ENCODE assay signal across 7 cellular contexts in genomic region chr17:50056961-50057330, GRCh38. TPM values are rescaled to one million over a fixed set of nuclear protein-coding genes. Genes with fewer than 3 reads are reported as not detected.
DNase-seq lines count a peak whose midpoint lies in the region; ATAC-seq and TF ChIP-seq lines count a peak whose summit lies in the region.

No MANE protein-coding gene starts in this region.

- H3K4me1 ChIP-seq in HAP-1: no peaks in the 10 kb centered on the region
- H3K4me1 ChIP-seq in right atrium auricular region: peaks cover 0 to 85% of the 10 kb centered on the region in 2 donors
- H3K4me1 ChIP-seq in BE2C: no peaks in the 10 kb centered on the region

- H3K4me1 Mint-ChIP-seq in activated B cell treated with CpG ODN at 0.5 μM for 24 hours: peaks cover 22% of the 10 kb centered on the region

- peaks cover 20% of the 10 kb centered on the region for H3K27me3 Mint-ChIP-seq in activated B cell treated with CpG ODN at 0.5 μM for 24 hours

- intact Hi-C loops in activated B cell treated with CpG ODN at 0.5 μM for 24 hours (cut with micrococcal nuclease): loop anchor here (1.0 to 2.0 kb wide), 3 partner anchors 30 to 38 kb away; partner anchors contain the start of gene PDK2

- H3K36me3 ChIP-seq in HAP-1 (replicated peaks) (no peaks in the 10 kb centered on the region), right atrium auricular region (no peaks in the 10 kb centered on the region), BE2C (no peaks in the 10 kb centered on the region)

- in situ Hi-C loops in HAP-1 (cut with MboI; ENCODE audit: low sequenced_read_pairs): no loop called here

- CTCF ChIA-PET in activated B cell treated with CpG ODN at 0.5 μM for 24 hours (lab: Charles Lee): interaction anchor here (0.8 to 1.9 kb wide), 6 partner anchors 17 to 60 kb away, joined by 3 to 11 read pairs (median 4); no protein-coding TSS in a partner anchor

- no peaks in the 10 kb centered on the region for H3K9me3 Mint-ChIP-seq in activated B cell treated with CpG ODN at 0.5 μM for 24 hours

- TF ChIP-seq CTCF in activated B cell treated with CpG ODN at 0.5 μM for 24 hours (IDR thresholded peaks at IDR 0.05) (no peak), right atrium auricular region (IDR thresholded peaks at IDR 0.05) (no peak), BE2C (IDR thresholded peaks at IDR 0.05; ENCODE audit: low read depth, low read length) (no peak)

- H3K36me3 Mint-ChIP-seq in activated B cell treated with CpG ODN at 0.5 μM for 24 hours (ENCODE audit: low read depth): no peaks in the 10 kb centered on the region

- ATAC-seq in activated B cell treated with CpG ODN at 0.5 μM for 24 hours (ENCODE audit: low read depth) (no peak), HG02973 (IDR thresholded peaks at IDR 0.05; ENCODE audit: unreplicated experiment) (no peak)

- H3K27ac Mint-ChIP-seq in activated B cell treated with CpG ODN at 0.5 μM for 24 hours: no peak overlapping the region

- peak overlapping the region; percentile 91 for H3K4me3 Mint-ChIP-seq in activated B cell treated with CpG ODN at 0.5 μM for 24 hours

- H3K27me3 ChIP-seq in HAP-1 (ENCODE audit: low read depth) (no peaks in the 10 kb centered on the region), right atrium auricular region (no peaks in the 10 kb centered on the region), BE2C (peaks cover 32% of the 10 kb centered on the region)

- H3K4me3 ChIP-seq in HAP-1 (peak overlapping the region; percentile 59), right atrium auricular region (peak overlapping the region; percentile 75 to 84), skin epidermis (peak overlapping the region; percentile 62 to 88 (median 78)), BE2C (ENCODE audit: low read depth, low read length) (no peak overlapping the region)

- H3K27ac ChIP-seq in right atrium auricular region (peak overlapping the region; percentile 92 to 96), skin epidermis (peak overlapping the region in 17 of 21 experiments; percentile 52 to 94 (median 85))

- no peak for DNase-seq in HAP-1 (ENCODE audit: low spot score in 2 of 2)
- no peak for DNase-seq in activated B cell treated with CpG ODN at 0.5 μM for 24 hours
- peak; percentile 63 for DNase-seq in right atrium auricular region (ENCODE audit: low spot score)
- DNase-seq in BE2C: no peak
- DNase-seq in NCI-H446 (lab: John Stamatoyannopoulos, UW): no peak

- H3K9me3 ChIP-seq in HAP-1: no peaks in the 10 kb centered on the region
- no peaks in the 10 kb centered on the region for H3K9me3 ChIP-seq in right atrium auricular region
- H3K9me3 ChIP-seq in BE2C: no peaks in the 10 kb centered on the region

- POLR2A ChIA-PET in activated B cell treated with CpG ODN at 0.5 μM for 24 hours (lab: Charles Lee): interaction anchor here (1.8 kb wide), 1 partner anchor 38 kb away, joined by 5 read pairs; no protein-coding TSS in a partner anchor

RNA-seq across cellular contexts. Expression of gene ITGA3, which starts 1.0 kb away (rescaled TPM):
- 7.7 and 9.8 TPM in 2 replicates for total RNA-seq in activated B cell treated with CpG ODN at 0.5 μM for 24 hours
- 10 to 100 TPM; 29.5 to 61.8 TPM for total RNA-seq in right atrium auricular region
- 3.4 TPM for polyA plus RNA-seq in BE2C (2012; ENCODE audit: insufficient read depth, insufficient read length, low read depth)

RNA-seq across cellular contexts. Expression of gene PDK2, which starts 38.2 kb away (rescaled TPM):
- total RNA-seq in activated B cell treated with CpG ODN at 0.5 μM for 24 hours (15.9 and 16.2 TPM in 2 replicates), right atrium auricular region (100 to 1,000 TPM; 186 to 214 TPM)
- polyA plus RNA-seq in BE2C (2012; ENCODE audit: insufficient read depth, insufficient read length, low read depth): 38.8 TPM

Comparison
In these comparisons a context has a peak if more than half of its experiments do, and no peak if none do; other contexts are left out.
1. RNA of gene PDK2, which starts 38.2 kb away (total RNA-seq): 186 to 214 TPM in right atrium auricular region; 15.9 to 16.2 TPM in activated B cell treated with CpG ODN at 0.5 μM for 24 hours; every median in the first group is over 10 times any median in the second.